In the genomic region with DNA sequence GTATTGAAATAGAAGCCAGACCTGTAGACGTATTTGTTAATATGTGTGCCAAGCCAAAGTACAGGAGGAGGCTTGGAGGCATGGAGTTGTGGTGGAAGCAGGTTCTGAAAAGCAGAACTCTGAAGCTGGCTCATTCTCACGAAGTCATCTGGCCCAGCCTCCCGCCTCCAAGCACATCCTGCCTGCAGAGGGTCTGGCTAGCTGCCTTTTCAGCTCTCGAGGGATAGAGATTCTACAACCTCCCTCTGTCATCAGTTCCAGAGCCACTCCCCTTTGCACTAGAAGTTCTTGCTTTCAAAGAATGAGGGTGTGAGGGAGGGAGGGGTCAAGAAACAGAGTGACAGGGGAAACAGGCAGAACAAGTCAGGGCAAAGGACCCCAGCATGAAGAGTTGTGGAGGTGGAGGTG, we compare ENCODE assay signal across 9 cellular contexts.
DNase-seq lines count a peak whose midpoint lies in the region; ATAC-seq and TF ChIP-seq lines count a peak whose summit lies in the region.
"Had no signal": no experiment of that assay in that cellular context is flagged by ENCODE, and none has a peak within 500 bp of the region (broad histone marks: within the 10 kb centered on the region; RNA-seq: fewer than 3 reads in every experiment).

No MANE protein-coding gene starts in this region.

- no peak for TF ChIP-seq CTCF in brain microvascular endothelial cell (IDR thresholded peaks at IDR 0.05; ENCODE audit: low read depth, low read length, missing control alignments)
- TF ChIP-seq CTCF in WERI-Rb-1 (IDR thresholded peaks at IDR 0.05; ENCODE audit: low read depth, low read length), result no peak

- ATAC-seq in HG03175 (IDR thresholded peaks at IDR 0.05; ENCODE audit: unreplicated experiment), result peak; percentile 49

- in situ Hi-C loops in brain microvascular endothelial cell (cut with HindIII; ENCODE audit: low pct_ligation_motif_present, low sequenced_read_pairs) (no loop called here), ACHN (cut with HindIII; ENCODE audit: low pct_ligation_motif_present, low pct_unique_long_range_greater_than_20kb, low sequenced_read_pairs) (no loop called here)

- H3K27ac ChIP-seq in brain microvascular endothelial cell, result no peak overlapping the region
- H3K27ac ChIP-seq in WERI-Rb-1, result no peak overlapping the region
- H3K27ac ChIP-seq: neutrophil had no signal

- H3K36me3 ChIP-seq in brain microvascular endothelial cell (replicated peaks) (no peaks in the 10 kb centered on the region), WERI-Rb-1 (no peaks in the 10 kb centered on the region)

- DNase-seq in SKM-1 treated with dmso at 0.1 percent for 144 hours (lab: John Stamatoyannopoulos, UW; ENCODE audit: unreplicated experiment) (peak; percentile 22), SKM-1 (lab: John Stamatoyannopoulos, UW; ENCODE audit: unreplicated experiment) (no peak), brain microvascular endothelial cell (peak; percentile 18), medulla oblongata (ENCODE audit: extremely low spot score) (peak; percentile 81), HCEC 1CT (no peak), ACHN (no peak), WERI-Rb-1 (no peak)

- H3K9me3 ChIP-seq in WERI-Rb-1 (ENCODE audit: severe bottlenecking), result no peaks in the 10 kb centered on the region
- H3K9me3 ChIP-seq: neutrophil had no signal

- no peaks in the 10 kb centered on the region for H3K27me3 ChIP-seq in brain microvascular endothelial cell (replicated peaks)
- H3K27me3 ChIP-seq in WERI-Rb-1 (ENCODE audit: insufficient read depth, low read depth, severe bottlenecking), result no peaks in the 10 kb centered on the region
- H3K27me3 ChIP-seq: neutrophil had no signal

- H3K4me3 ChIP-seq in brain microvascular endothelial cell (ENCODE audit: low read depth, low read length), result no peak overlapping the region
- H3K4me3 ChIP-seq in WERI-Rb-1 (ENCODE audit: low read depth, low read length), result no peak overlapping the region

Comparison
In these comparisons a context has a peak if more than half of its experiments do, and no peak if none do; other contexts are left out.
1. DNase-seq: peak in SKM-1 treated with dmso at 0.1 percent for 144 hours (single experiment), brain microvascular endothelial cell (single experiment) and medulla oblongata (single experiment); none in SKM-1 (single experiment), HCEC 1CT (single experiment), ACHN (single experiment) and WERI-Rb-1 (single experiment).